Comparison of ENCODE assay signal across 1 cellular context in genomic region chr1:37553598-37553926, GRCh38.
TF ChIP-seq lines count a peak whose summit lies in the region.

No MANE protein-coding gene starts in this region.

TF ChIP-seq in A549, 52 proteins besides CTCF, POLR2A, EP300 and RAD21 (continued from another document):
- TF ChIP-seq HOXB13 (CRISPR knock-in tag; IDR thresholded peaks at IDR 0.05; ENCODE audit: low read depth) (no peak), USF2 (IDR thresholded peaks at IDR 0.05) (no peak), CHD4 (IDR thresholded peaks at IDR 0.05; ENCODE audit: borderline replicate concordance) (no peak), TP53 (CRISPR knock-in tag; IDR thresholded peaks at IDR 0.05) (no peak), NR3C1 (IDR thresholded peaks at IDR 0.05) (no peak), BCL3 (IDR thresholded peaks at IDR 0.05) (no peak), FOXS1 (CRISPR knock-in tag; IDR thresholded peaks at IDR 0.05) (no peak), ZC3H11A (IDR thresholded peaks at IDR 0.05) (no peak), NFE2L2 (conservative IDR thresholded peaks at IDR 0.05; ENCODE audit: low read length) (no peak), ZSCAN20 (CRISPR knock-in tag; IDR thresholded peaks at IDR 0.05) (no peak), REST (IDR thresholded peaks at IDR 0.05) (no peak), MYC (IDR thresholded peaks at IDR 0.05; ENCODE audit: borderline replicate concordance, low read length) (no peak), RNF2 (IDR thresholded peaks at IDR 0.05; ENCODE audit: borderline replicate concordance, low read depth) (no peak), PHF8 (IDR thresholded peaks at IDR 0.05; ENCODE audit: borderline replicate concordance, low read depth) (no peak), RARB (CRISPR knock-in tag; IDR thresholded peaks at IDR 0.05) (no peak)
